8 cellular contexts compared by ENCODE assay signal in genomic region chr16:75464130-75464918, GRCh38. TPM values are rescaled to one million over a fixed set of nuclear protein-coding genes. Genes with fewer than 3 reads are reported as not detected.
DNase-seq lines count a peak whose midpoint lies in the region; ATAC-seq, FAIRE-seq and TF ChIP-seq lines count a peak whose summit lies in the region.

Gene TMEM170A (minus strand): TSS chr16:75464689. CDS start chr16:75464600, 89 bp downstream.

- no peaks in the 10 kb centered on the region for H3K9me3 ChIP-seq in IMR-90 (ENCODE audit: control insufficient read depth, insufficient read depth, low read length)
- H3K9me3 ChIP-seq in OCI-LY7 (ENCODE audit: low read length): no peaks in the 10 kb centered on the region
- H3K9me3 ChIP-seq in endothelial cell of umbilical vein (replicated peaks; ENCODE audit: control insufficient read depth, insufficient read depth, low read length): no peaks in the 10 kb centered on the region

- H2BK15ac ChIP-seq in IMR-90 (ENCODE audit: low read depth, low read length): no peak within 1 kb of the TSS; the same call in 2 of the 3 replicates

- no peaks in the 10 kb centered on the region for H3K9me2 ChIP-seq in OCI-LY7 (ENCODE audit: insufficient read depth, low read length)

- peak within 1 kb of the TSS; percentile 76; the same call in 1 of the 2 replicates for H2BK120ac ChIP-seq in IMR-90 (ENCODE audit: low read depth, low read length)

- H4K5ac ChIP-seq in IMR-90 (ENCODE audit: low read depth, low read length): 0 out of 2 replicates have a peak within 1 kb of the TSS, but pooled peaks have one; percentile 41

- in situ Hi-C loops in IMR-90 (cut with MboI; ENCODE audit: low sequenced_read_pairs): no loop called here

- peak within 1 kb of the TSS in 1 of 2 experiments; percentile 88; a peak in 2 of 4 replicates for H4K8ac ChIP-seq in IMR-90 (ENCODE audit: low read depth in 2 of 2, low read length in 2 of 2)

- peaks cover 10 to 43% of the 10 kb centered on the region in 2 experiments for H3K79me1 ChIP-seq in IMR-90 (ENCODE audit: low read depth in 1 of 2, low read length in 2 of 2)

- H3K9ac ChIP-seq in IMR-90 (ENCODE audit: low read depth, low read length) (peak within 1 kb of the TSS; percentile 78), endothelial cell of umbilical vein (replicated peaks; ENCODE audit: extremely low read depth, insufficient read depth, low read length) (peak within 1 kb of the TSS; percentile 86)

- peak; percentile 98 for FAIRE-seq in endothelial cell of umbilical vein (lab: Jason Lieb, UNC)

- peak; percentile 77 for TF ChIP-seq RAD21 in IMR-90 (IDR thresholded peaks at IDR 0.05; ENCODE audit: low read length)

- H3K18ac ChIP-seq in IMR-90 (ENCODE audit: low read depth, low read length): peak within 1 kb of the TSS; percentile 26; the same call in 1 of the 2 replicates

- peak; percentile 100; the same call in 1 of the 2 replicates for TF ChIP-seq CTCF in IMR-90 (conservative IDR thresholded peaks at IDR 0.05; ENCODE audit: low read depth, low read length)
- TF ChIP-seq CTCF in OCI-LY7 (conservative IDR thresholded peaks at IDR 0.05; ENCODE audit: low read length): peak; percentile 100
- peak; percentile 100 for TF ChIP-seq CTCF in endothelial cell of umbilical vein (IDR thresholded peaks at IDR 0.05; ENCODE audit: extremely low read depth in 1 of 2, insufficient read depth in 1 of 2, low read depth in 1 of 2, low read length in 2 of 2)

- H4K91ac ChIP-seq in IMR-90 (ENCODE audit: insufficient read depth, low read depth, low read length): peak within 1 kb of the TSS; percentile 68

- H3K79me2 ChIP-seq in OCI-LY7 (ENCODE audit: insufficient read depth, low read depth, low read length) (peaks cover 32% of the 10 kb centered on the region), endothelial cell of umbilical vein (ENCODE audit: control insufficient read depth, insufficient read depth, low read length) (peaks cover 48% of the 10 kb centered on the region)

- H3K23ac ChIP-seq in IMR-90 (ENCODE audit: low read depth, low read length): peak within 1 kb of the TSS; percentile 76; the same call in 1 of the 2 replicates

- H3K9me1 ChIP-seq in IMR-90 (ENCODE audit: insufficient read depth, low read length): peaks cover 5% of the 10 kb centered on the region
- H3K9me1 ChIP-seq in endothelial cell of umbilical vein (replicated peaks; ENCODE audit: control insufficient read depth, extremely low read depth, insufficient read depth, low read length): no peaks in the 10 kb centered on the region

- H2AFZ ChIP-seq in IMR-90 (replicated peaks; ENCODE audit: low read length, poor library complexity): peak within 1 kb of the TSS; percentile 100
- peak within 1 kb of the TSS; percentile 61 for H2AFZ ChIP-seq in OCI-LY7 (ENCODE audit: low read length)
- H2AFZ ChIP-seq in endothelial cell of umbilical vein (ENCODE audit: low read depth, low read length): peak within 1 kb of the TSS; percentile 92

- H3K56ac ChIP-seq in IMR-90 (ENCODE audit: extremely low read depth, insufficient read depth, low read length): peak within 1 kb of the TSS; percentile 79

- CTCF ChIA-PET in IMR-90 (lab: Yijun Ruan, JAX): interaction anchor here (0.6 to 1.9 kb wide), 7 partner anchors 11 to 265 kb away, joined by 3 to 7 read pairs (median 4); no protein-coding TSS in a partner anchor
- CTCF ChIA-PET in OCI-LY7 (lab: Charles Lee; ENCODE audit: unreplicated experiment): interaction anchor here (0.9 kb wide), 1 partner anchor 155 kb away, joined by 3 read pairs; no protein-coding TSS in a partner anchor
- CTCF ChIA-PET in endothelial cell of umbilical vein (lab: Charles Lee): interaction anchor here (0.7 to 5.0 kb wide), 16 partner anchors 9 to 298 kb away, joined by 3 to 117 read pairs (median 4); partner anchors contain the start of gene CHST6

- H2BK20ac ChIP-seq in IMR-90 (ENCODE audit: low read depth, low read length): no peak within 1 kb of the TSS

- H3K27me3 ChIP-seq in IMR-90 (ENCODE audit: control insufficient read depth, insufficient read depth, low read length): no peaks in the 10 kb centered on the region
- no peaks in the 10 kb centered on the region for H3K27me3 ChIP-seq in endothelial cell of umbilical vein (ENCODE audit: control insufficient read depth in 2 of 2, insufficient read depth in 2 of 2, low read length in 2 of 2)

- H2BK5ac ChIP-seq in IMR-90 (ENCODE audit: low read depth, low read length, poor library complexity, severe bottlenecking): peak within 1 kb of the TSS; percentile 84

- H3K27ac ChIP-seq in IMR-90 (ENCODE audit: insufficient read depth, low read length) (peak within 1 kb of the TSS; percentile 82), OCI-LY7 (ENCODE audit: low read depth, low read length, poor library complexity, severe bottlenecking) (peak within 1 kb of the TSS; percentile 51), endothelial cell of umbilical vein (ENCODE audit: insufficient read depth, low read depth, low read length) (peak within 1 kb of the TSS; percentile 74)

- no peaks in the 10 kb centered on the region; the same call in 1 of the 2 replicates for H3K4me1 ChIP-seq in IMR-90 (ENCODE audit: control insufficient read depth, insufficient read depth, low read length)
- peaks cover 10% of the 10 kb centered on the region for H3K4me1 ChIP-seq in OCI-LY7 (ENCODE audit: insufficient read depth, low read length, poor library complexity, severe bottlenecking)
- H3K4me1 ChIP-seq in endothelial cell of umbilical vein (ENCODE audit: control insufficient read depth, extremely low read depth, insufficient read depth, low read length): peaks cover 10% of the 10 kb centered on the region

- H3K4me2 ChIP-seq in IMR-90 (ENCODE audit: low read depth, low read length): peak within 1 kb of the TSS; percentile 78
- H3K4me2 ChIP-seq in OCI-LY7 (ENCODE audit: low read length): peak within 1 kb of the TSS; percentile 98
- H3K4me2 ChIP-seq in endothelial cell of umbilical vein (ENCODE audit: insufficient read depth, low read length): peak within 1 kb of the TSS; percentile 89

- dilution Hi-C loops in IMR-90 (cut with HindIII; ENCODE audit: low sequenced_read_pairs, unreplicated experiment) (no loop called here), endothelial cell of umbilical vein (cut with MboI; ENCODE audit: extremely low pct_ligation_motif_present, low sequenced_read_pairs) (no loop called here)

- BruUV-seq in IMR-90 (replicated peaks; lab: Mats Ljungman, UMichigan) (no TSS peak), OCI-LY7 (replicated peaks; lab: Mats Ljungman, UMichigan) (no TSS peak), endothelial cell of umbilical vein (replicated peaks; lab: Mats Ljungman, UMichigan) (no TSS peak)

- H4K20me1 ChIP-seq in IMR-90 (ENCODE audit: insufficient read depth, low read length) (peaks cover 14% of the 10 kb centered on the region), OCI-LY7 (ENCODE audit: insufficient read depth, low read length) (peaks cover 16% of the 10 kb centered on the region), endothelial cell of umbilical vein (replicated peaks; ENCODE audit: control insufficient read depth, extremely low read depth, insufficient read depth, low read length) (no peaks in the 10 kb centered on the region)

- peak; percentile 90 for TF ChIP-seq POLR2A in IMR-90 (IDR thresholded peaks at IDR 0.05; ENCODE audit: low read depth, low read length)
- peak; percentile 98 for TF ChIP-seq POLR2A in endothelial cell of umbilical vein (IDR thresholded peaks at IDR 0.05; ENCODE audit: low read depth, low read length)

- peak within 1 kb of the TSS; percentile 88 for H3K4ac ChIP-seq in IMR-90 (ENCODE audit: low read depth, low read length)

- H2AK9ac ChIP-seq in IMR-90 (replicated peaks; ENCODE audit: low read depth, low read length, poor library complexity): peak within 1 kb of the TSS; percentile 84

- H3K36me3 ChIP-seq in IMR-90 (ENCODE audit: control insufficient read depth, insufficient read depth, low read length) (no peaks in the 10 kb centered on the region), OCI-LY7 (ENCODE audit: insufficient read depth, low read length) (0 out of 2 replicates have a peak, but pooled peaks cover 6% of the 10 kb centered on the region), endothelial cell of umbilical vein (ENCODE audit: control insufficient read depth in 2 of 2, extremely low read depth in 1 of 2, insufficient read depth in 2 of 2, low read length in 2 of 2) (no peaks in the 10 kb centered on the region)

- intact Hi-C loops in IMR-90 (cut with micrococcal nuclease): loop anchor here (1.0 to 10.0 kb wide), 4 partner anchors 62 to 265 kb away; partner anchors contain the start of genes ADAT1 and TMEM231
- intact Hi-C loops in OCI-LY7 (cut with micrococcal nuclease; ENCODE audit: unreplicated experiment): loop anchor here (1.0 to 5.0 kb wide), 6 partner anchors 31 to 265 kb away; partner anchors contain the start of genes ADAT1, CFDP1, GABARAPL2 and KARS1
- intact Hi-C loops in endothelial cell of umbilical vein (cut with micrococcal nuclease): loop anchor here (1.0 to 5.0 kb wide), 8 partner anchors 31 to 265 kb away; partner anchors contain the start of genes BCAR1, CFDP1, KARS1 and TERF2IP

- peak; percentile 94 for DNase-seq in DMS153 treated with DMSO at 0.1 percent for 48 hours (lab: John Stamatoyannopoulos, UW; ENCODE audit: unreplicated experiment)
- DNase-seq in IMR-90: peak; percentile 98
- peak; percentile 99 for DNase-seq in OCI-LY7 (ENCODE audit: low spot score)
- DNase-seq in activated T-cell treated with anti-CD3 and anti-CD28 coated beads for 1 hour (ENCODE audit: low read depth): peak; percentile 99
- DNase-seq in endothelial cell of umbilical vein (ENCODE audit: low read depth, low spot score): peak; percentile 100
- peak; percentile 99 for DNase-seq in middle frontal gyrus (ENCODE audit: extremely low spot score, low spot score)
- DNase-seq in stimulated activated CD8-positive, alpha-beta memory T cell treated with anti-CD3 and anti-CD28 coated beads, Interleukin-2, amount 100 ng/mL, for 48 hours (ENCODE audit: low read depth in 2 of 2): peak; percentile 98 to 99

- 1% methylated on average over 30 of the region's 89 CpGs; no CpG with 5 or more reads in 1 of the 2 experiments for WGBS in IMR-90 (ENCODE audit: extremely low coverage in 2 of 2, insufficient read length in 1 of 2), 2 experiments

- ATAC-seq in GM21528 (IDR thresholded peaks at IDR 0.05; ENCODE audit: low FRiP score, unreplicated experiment): peak; percentile 95
- peak; percentile 93 for ATAC-seq in IMR-90 (ENCODE audit: low read depth)

- peak within 1 kb of the TSS; percentile 85 for H3K4me3 ChIP-seq in IMR-90 (ENCODE audit: insufficient read depth, low read depth, low read length)
- H3K4me3 ChIP-seq in OCI-LY7 (ENCODE audit: low read depth, low read length, poor library complexity, severe bottlenecking): peak within 1 kb of the TSS; percentile 85
- peak within 1 kb of the TSS; percentile 65 to 93 (median 68) for H3K4me3 ChIP-seq in endothelial cell of umbilical vein (replicated peaks in 1 of 3; ENCODE audit: insufficient read depth in 1 of 3, low read depth in 1 of 3, low read length in 3 of 3)

- H3K14ac ChIP-seq in IMR-90 (replicated peaks; ENCODE audit: low read depth, low read length): peak within 1 kb of the TSS; percentile 82; the same call in 1 of the 2 replicates

- POLR2A ChIA-PET in IMR-90 (lab: Charles Lee; ENCODE audit: unreplicated experiment) (interaction anchor here (0.6 kb wide), 1 partner anchor 52 kb away, joined by 12 read pairs; no protein-coding TSS in a partner anchor), OCI-LY7 (lab: Charles Lee) (interaction anchor here (0.6 to 0.8 kb wide), 6 partner anchors 31 to 311 kb away, joined by 3 to 7 read pairs (median 4); partner anchors contain the start of gene CFDP1), endothelial cell of umbilical vein (lab: Charles Lee) (interaction anchor here (0.8 to 1.0 kb wide), 2 partner anchors 31 to 183 kb away, joined by 4 read pairs; partner anchors contain the start of genes CFDP1, KARS1 and TERF2IP)

- peak within 1 kb of the TSS; percentile 51 for H2AK5ac ChIP-seq in IMR-90 (ENCODE audit: low read depth, low read length)

RNA-seq across cellular contexts. Expression of gene TMEM170A, which starts in this region (rescaled TPM):
- total RNA-seq in IMR-90 (2012; rRNA removed) (10.9 and 16.7 TPM in 2 replicates), OCI-LY7 (2022) (27.3 and 29.4 TPM in 2 replicates), endothelial cell of umbilical vein (22.2 and 24.2 TPM in 2 replicates)
- polyA plus RNA-seq in IMR-90 (2012; rRNA removed) (6.1 and 7.3 TPM in 2 replicates), endothelial cell of umbilical vein (10.6 and 12.9 TPM in 2 replicates)
- polyA plus RNA-seq in IMR-90 (2012; cell fraction: cytosol; rRNA removed): 3.5 and 4.3 TPM in 2 replicates
- polyA plus RNA-seq in IMR-90 (2012; cell fraction: nucleus; rRNA removed; ENCODE audit: low replicate concordance): 5.3 and 10.1 TPM in 2 replicates
- total RNA-seq in OCI-LY7 (2014; rRNA removed; shearing (Covaris generic)): 25.7 and 29.0 TPM in 2 replicates
- polyA plus RNA-seq in endothelial cell of umbilical vein (2011; cell fraction: cytosol; rRNA removed): 8.5 and 9.5 TPM in 2 replicates
- polyA plus RNA-seq in endothelial cell of umbilical vein (2011; cell fraction: nucleus; rRNA removed): 11.5 and 13.1 TPM in 2 replicates
- 10.8 and 12.5 TPM in 2 replicates for polyA plus RNA-seq in endothelial cell of umbilical vein (2012)
- polyA minus RNA-seq in endothelial cell of umbilical vein: 25.1 and 25.6 TPM in 2 replicates
- polyA minus RNA-seq in endothelial cell of umbilical vein (2011; cell fraction: cytosol; rRNA and poly(A)+ RNA removed): 14.3 TPM
- polyA minus RNA-seq in endothelial cell of umbilical vein (2011; cell fraction: nucleus; rRNA and poly(A)+ RNA removed): 10.3 and 13.7 TPM in 2 replicates

Comparison
In these comparisons a context has a peak if more than half of its experiments do, and no peak if none do; other contexts are left out.
1. Peak in every context shown above with its lines: DNase-seq, ATAC-seq, H3K4me3 ChIP-seq and H3K27ac ChIP-seq.